In the genomic region with DNA sequence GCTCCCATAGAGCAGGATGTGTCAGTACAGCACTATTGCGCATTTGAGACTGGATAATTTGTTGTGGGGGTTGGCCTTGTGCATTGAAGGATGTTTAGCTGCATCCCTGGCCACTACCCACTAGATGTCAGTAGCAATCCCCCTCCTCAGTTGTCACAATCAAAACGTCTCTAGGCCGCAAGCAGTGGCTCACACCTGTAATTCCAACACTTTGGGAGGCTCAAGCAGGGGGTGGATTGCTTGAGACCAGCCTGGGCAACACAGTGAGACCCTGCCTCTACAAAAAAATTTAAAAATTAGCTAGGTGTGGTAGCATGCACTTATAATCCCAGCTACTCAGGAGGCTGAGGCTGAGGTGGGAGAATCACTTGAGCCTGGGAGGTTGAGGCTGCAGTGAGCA, we compare ENCODE assay signal across 8 cellular contexts. TPM values are rescaled to one million over a fixed set of nuclear protein-coding genes. Genes with fewer than 3 reads are reported as not detected.
DNase-seq lines count a peak whose midpoint lies in the region; ATAC-seq and TF ChIP-seq lines count a peak whose summit lies in the region.

No MANE protein-coding gene starts in this region.

- H3K4me1 Mint-ChIP-seq in progenitor cell of endocrine pancreas (ENCODE audit: low read depth), result peaks cover 2% of the 10 kb centered on the region

- H3K4me3 Mint-ChIP-seq in progenitor cell of endocrine pancreas (ENCODE audit: low read depth), result no peak overlapping the region

- no peak overlapping the region for H3K4me3 ChIP-seq in astrocyte of the spinal cord (ENCODE audit: low read depth, low read length)

- no peak for ATAC-seq in GM21528 (IDR thresholded peaks at IDR 0.05; ENCODE audit: low FRiP score, unreplicated experiment)

- peak; percentile 71 for TF ChIP-seq CTCF in astrocyte of the spinal cord (IDR thresholded peaks at IDR 0.05; ENCODE audit: low read depth, low read length)
- peak; percentile 63 for TF ChIP-seq CTCF in progenitor cell of endocrine pancreas (IDR thresholded peaks at IDR 0.05; ENCODE audit: unreplicated experiment)

- peaks cover 9% of the 10 kb centered on the region for H3K36me3 Mint-ChIP-seq in progenitor cell of endocrine pancreas (ENCODE audit: insufficient read depth)

- DNase-seq in NCI-H345 (lab: John Stamatoyannopoulos, UW) (peak; percentile 9), NCI-H345 treated with DMSO at 0.1 percent for 48 hours (lab: John Stamatoyannopoulos, UW; ENCODE audit: unreplicated experiment) (no peak), NCI-H1694 (lab: John Stamatoyannopoulos, UW) (peak; percentile 24), astrocyte of the spinal cord (ENCODE audit: low read depth, low spot score) (no peak), progenitor cell of endocrine pancreas (ENCODE audit: low spot score, unreplicated experiment) (no peak), COLO829 (ENCODE audit: low spot score) (no peak)
- DNase-seq in NK-92 treated with Interleukin-12 subunit alpha and Interleukin-12 subunit beta, amount 100 ng/mL, for 24 hours (lab: John Stamatoyannopoulos, UW), result no peak

- in situ Hi-C loops in astrocyte of the spinal cord (cut with HindIII; ENCODE audit: low sequenced_read_pairs), result no loop called here

- H3K27ac Mint-ChIP-seq in progenitor cell of endocrine pancreas, result no peak overlapping the region

- H3K9me3 Mint-ChIP-seq in progenitor cell of endocrine pancreas (ENCODE audit: low read depth), result no peaks in the 10 kb centered on the region

- H3K27me3 Mint-ChIP-seq in progenitor cell of endocrine pancreas, result no peaks in the 10 kb centered on the region

RNA-seq across cellular contexts. Expression of a gene that starts 48.4 kb away (rescaled TPM):
- 201 and 206 TPM in 2 replicates for total RNA-seq in progenitor cell of endocrine pancreas

Comparison
In these comparisons a context has a peak if more than half of its experiments do, and no peak if none do; other contexts are left out.
1. DNase-seq: peak in NCI-H345 (single experiment) and NCI-H1694 (single experiment); none in NCI-H345 treated with DMSO at 0.1 percent for 48 hours (single experiment), astrocyte of the spinal cord (single experiment), progenitor cell of endocrine pancreas (single experiment), COLO829 (single experiment) and NK-92 treated with Interleukin-12 subunit alpha and Interleukin-12 subunit beta, amount 100 ng/mL, for 24 hours (single experiment).